In genomic region chr3:40477671-40478070, GRCh38 we compare ENCODE assay signal across 6 cellular contexts. TPM values are rescaled to one million over a fixed set of nuclear protein-coding genes. Genes with fewer than 3 reads are reported as not detected.
DNase-seq lines count a peak whose midpoint lies in the region; ATAC-seq, FAIRE-seq and TF ChIP-seq lines count a peak whose summit lies in the region.

No MANE protein-coding gene starts in this region.

- intact Hi-C loops in PC-9 (cut with micrococcal nuclease; ENCODE audit: unreplicated experiment): loop anchor here (1.0 kb wide), 2 partner anchors 28 to 47 kb away; partner anchors contain the start of gene ZNF621
- intact Hi-C loops in left ventricle myocardium superior (cut with micrococcal nuclease): loop anchor here (2.0 kb wide), 1 partner anchor 47 kb away; the partner anchor contains the start of gene ZNF621

- POLR2A ChIA-PET in PC-9 (lab: Charles Lee; ENCODE audit: unreplicated experiment): no interaction called here

- CTCF ChIA-PET in PC-9 (lab: Charles Lee): no interaction called here

- TF ChIP-seq CTCF in AG09309 (IDR thresholded peaks at IDR 0.05; ENCODE audit: control insufficient read depth, insufficient read depth, low read depth, low read length, missing control alignments) (no peak), PC-9 (conservative IDR thresholded peaks at IDR 0.05) (no peak)

- no peaks in the 10 kb centered on the region; the same call in 1 of the 2 replicates for H3K79me2 ChIP-seq in PC-9 (ENCODE audit: low read depth)

- H3K4me3 ChIP-seq in AG09309 (ENCODE audit: control insufficient read depth, low read depth, low read length) (peak overlapping the region; percentile 80), PC-9 (peak overlapping the region; percentile 67)

- no peaks in the 10 kb centered on the region for H3F3A ChIP-seq in PC-9 (ENCODE audit: insufficient read depth, low read depth)

- H2AFZ ChIP-seq in PC-9: peak overlapping the region; percentile 87

- no peak overlapping the region for H3K27ac ChIP-seq in PC-9

- peak overlapping the region; percentile 93 for H3K4me2 ChIP-seq in PC-9

- no peak for DNase-seq in AG09309 (ENCODE audit: low read depth)
- no peak for DNase-seq in PC-9
- DNase-seq in left ventricle myocardium superior: no peak
- DNase-seq in urothelium cell line (ENCODE audit: low spot score): peak; percentile 18
- no peak for DNase-seq in NCI-H2227 (lab: John Stamatoyannopoulos, UW; ENCODE audit: unreplicated experiment)

- H3K9me3 ChIP-seq in PC-9 (ENCODE audit: insufficient read depth, low read depth): no peaks in the 10 kb centered on the region

- H4K20me1 ChIP-seq in PC-9 (ENCODE audit: insufficient read depth): no peaks in the 10 kb centered on the region

- no TSS peak for BruUV-seq in PC-9 (replicated peaks; lab: Mats Ljungman, UMichigan)

- FAIRE-seq in urothelium cell line (lab: Jason Lieb, UNC): no peak

- no peaks in the 10 kb centered on the region for H3K27me3 ChIP-seq in PC-9 (ENCODE audit: insufficient read depth, low read depth)

- ATAC-seq in left ventricle myocardium superior: peak; percentile 46
- no peak for ATAC-seq in activated CD4-positive, CD25-positive, alpha-beta regulatory T cell treated with anti-CD3 and anti-CD28 coated beads, Interleukin-2, amount 50 U/mL, for 24 hours

- peaks cover 12% of the 10 kb centered on the region for H3K4me1 ChIP-seq in PC-9 (replicated peaks; ENCODE audit: insufficient read depth)

- no peaks in the 10 kb centered on the region for H3K9me2 ChIP-seq in PC-9 (ENCODE audit: insufficient read depth)

- H3K36me3 ChIP-seq in PC-9 (ENCODE audit: low read depth): no peaks in the 10 kb centered on the region

RNA-seq across cellular contexts. Expression of gene ZNF619, which starts 0.7 kb away (rescaled TPM):
- 5.1 and 6.9 TPM in 2 replicates for total RNA-seq in PC-9 (2021)
- total RNA-seq in left ventricle myocardium superior: 4.3 TPM

RNA-seq across cellular contexts. Expression of gene RPL14, which starts 20.5 kb away (rescaled TPM):
- total RNA-seq in PC-9 (2021) (1,756 and 2,201 TPM in 2 replicates), left ventricle myocardium superior (1,099 TPM)

RNA-seq across cellular contexts. Expression of gene ZNF620, which starts 28.2 kb away (rescaled TPM):
- total RNA-seq in PC-9 (2021) (4.1 and 4.7 TPM in 2 replicates), left ventricle myocardium superior (1.7 TPM)

RNA-seq across cellular contexts. Expression of gene ZNF621, which starts 47.1 kb away (rescaled TPM):
- total RNA-seq in PC-9 (2021): 21.1 and 26.2 TPM in 2 replicates
- 8.6 TPM for total RNA-seq in left ventricle myocardium superior
